33 cellular contexts compared by ENCODE assay signal in the genomic region with DNA sequence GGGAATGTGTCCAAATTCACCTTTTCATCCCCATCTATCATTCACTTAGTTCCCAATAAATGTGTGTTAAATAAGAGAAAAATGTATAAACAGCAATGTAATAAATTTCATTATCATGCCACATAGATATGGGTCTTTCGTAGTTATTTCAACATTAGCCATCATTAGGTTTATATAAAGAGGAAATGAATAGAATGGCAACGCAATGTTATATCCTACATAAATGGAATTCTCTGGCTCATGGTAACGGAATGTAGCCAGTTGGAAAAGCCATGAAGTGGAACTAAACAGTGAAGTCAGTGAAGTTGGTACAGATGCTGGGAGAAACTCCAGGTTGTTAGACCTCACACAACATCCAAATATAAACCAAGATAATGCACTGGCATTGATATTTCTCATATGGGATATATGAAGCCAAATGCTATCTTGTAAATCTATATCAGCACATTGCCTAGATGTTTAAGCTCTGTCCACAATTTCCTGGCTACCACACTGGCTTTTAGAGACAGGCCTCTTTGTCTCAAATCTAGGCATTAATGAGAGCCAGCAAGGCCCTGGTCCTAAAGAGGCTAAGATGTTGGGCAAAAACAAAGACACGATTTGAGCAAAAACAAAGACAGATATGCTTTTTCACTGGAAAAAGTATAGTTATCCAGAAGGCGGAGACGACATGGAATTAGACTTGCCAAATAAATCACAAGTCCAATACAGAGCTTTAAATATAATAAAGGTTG.
DNase-seq lines count a peak whose midpoint lies in the region; ATAC-seq and TF ChIP-seq lines count a peak whose summit lies in the region.
"Had no signal": no experiment of that assay in that cellular context is flagged by ENCODE, and none has a peak within 500 bp of the region (broad histone marks: within the 10 kb centered on the region; RNA-seq: fewer than 3 reads in every experiment).

No MANE protein-coding gene starts in this region.

- ATAC-seq in GM21447 (IDR thresholded peaks at IDR 0.05; ENCODE audit: unreplicated experiment) (no peak), body of pancreas (no peak), GM18517 (IDR thresholded peaks at IDR 0.05; ENCODE audit: unreplicated experiment) (no peak)
- ATAC-seq: A549; activated T-cell treated with anti-CD3 and anti-CD28 coated beads, Interleukin-2, amount 50 U/mL, for 72 hours; stimulated activated naive CD8-positive, alpha-beta T cell treated with anti-CD3 and anti-CD28 coated beads, Interleukin-15, Interleukin-2, amounts not matched to agents 100 U/mL and 50 U/mL, for 24 hours had no signal

- peaks cover 26% of the 10 kb centered on the region for H3K4me1 ChIP-seq in SJCRH30
- no peaks in the 10 kb centered on the region for H3K4me1 ChIP-seq in body of pancreas
- H3K4me1 ChIP-seq: A549, adrenal gland, BE2C, esophagus squamous epithelium had no signal

- H3K36me3 ChIP-seq in SJCRH30 (no peaks in the 10 kb centered on the region), body of pancreas (replicated peaks in 1 of 2; ENCODE audit: insufficient read depth in 1 of 2, low read depth in 2 of 2) (no peaks in the 10 kb centered on the region)
- H3K36me3 ChIP-seq: adrenal gland, BE2C, esophagus squamous epithelium had no signal

- no peaks in the 10 kb centered on the region for H3K27me3 ChIP-seq in SJCRH30
- no peaks in the 10 kb centered on the region for H3K27me3 ChIP-seq in body of pancreas
- H3K27me3 ChIP-seq: adrenal gland, BE2C, esophagus squamous epithelium had no signal

- H3K27ac ChIP-seq in SJCRH30 (peak overlapping the region; percentile 55), body of pancreas (no peak overlapping the region)
- H3K27ac ChIP-seq: A549, adrenal gland, esophagus squamous epithelium had no signal

- no peak overlapping the region for H3K4me3 Mint-ChIP-seq in immature natural killer cell
- H3K4me3 Mint-ChIP-seq: activated B cell treated with CpG ODN at 0.5 μM for 24 hours; activated naive CD4-positive, alpha-beta T cell treated with anti-CD3 and anti-CD28 coated beads for 36 hours; activated T-cell treated with anti-CD3 and anti-CD28 coated beads, Interleukin-2, amount 50 U/mL, for 72 hours; CD8-positive, alpha-beta memory T cell; IgD-negative memory B cell; nephron progenitor cell had no signal

- H3K4me1 Mint-ChIP-seq in immature natural killer cell = no peaks in the 10 kb centered on the region
- H3K4me1 Mint-ChIP-seq: activated B cell treated with CpG ODN at 0.5 μM for 24 hours; CD8-positive, alpha-beta memory T cell; IgD-negative memory B cell; nephron progenitor cell had no signal

- peaks cover 0 to 2% (median 0%) of the 10 kb centered on the region in 3 donors for H3K27me3 Mint-ChIP-seq in immature natural killer cell (ENCODE audit: low read depth in 3 of 3)
- H3K27me3 Mint-ChIP-seq: activated B cell treated with CpG ODN at 0.5 μM for 24 hours; CD8-positive, alpha-beta memory T cell; IgD-negative memory B cell; progenitor cell of endocrine pancreas had no signal

- peak; percentile 2 for DNase-seq in AG10803 (ENCODE audit: low read depth)
- DNase-seq in SJCRH30 = peak; percentile 6 to 40
- peak; percentile 3 for DNase-seq in fibroblast of peridontal ligament (ENCODE audit: extremely low read depth)
- peak; percentile 37 for DNase-seq in non-pigmented ciliary epithelial cell (ENCODE audit: low read depth)
- DNase-seq in body of pancreas = no peak
- DNase-seq in immature natural killer cell = no peak
- DNase-seq: activated B cell treated with CpG ODN at 0.5 μM for 24 hours; activated CD4-positive, alpha-beta T cell treated with anti-CD3 and anti-CD28 coated beads, Interleukin-2, amount 50 U/mL, for 4 hours; activated naive CD4-positive, alpha-beta T cell treated with anti-CD3 and anti-CD28 coated beads for 36 hours; activated T-cell treated with anti-CD3 and anti-CD28 coated beads, Interleukin-2, amount 50 U/mL, for 72 hours; adrenal gland; BE2C; caudate nucleus; CD8-positive, alpha-beta memory T cell; dermis blood vessel endothelial cell; DMS153; esophagus squamous epithelium; H7; kidney glomerular epithelial cell; NCI-H1092; NCI-H187 treated with DMSO at 0.1 percent for 48 hours; NCI-H2171 treated with DMSO at 0.1 percent for 48 hours; NCI-H526 treated with DMSO at 0.1 percent for 48 hours; nephron progenitor cell; SHP77; stimulated activated naive CD8-positive, alpha-beta T cell treated with anti-CD3 and anti-CD28 coated beads, Interleukin-15, Interleukin-2, amounts not matched to agents 100 U/mL and 50 U/mL, for 24 hours; T1000 had no signal

- TF ChIP-seq CTCF in AG10803 (conservative IDR thresholded peaks at IDR 0.05; ENCODE audit: low read length) (no peak), body of pancreas (IDR thresholded peaks at IDR 0.05) (no peak)

- H3K9me3 Mint-ChIP-seq in immature natural killer cell = peaks cover 0 to 34% (median 5%) of the 10 kb centered on the region in 6 donors
- H3K9me3 Mint-ChIP-seq: activated B cell treated with CpG ODN at 0.5 μM for 24 hours; activated naive CD4-positive, alpha-beta T cell treated with anti-CD3 and anti-CD28 coated beads for 36 hours; activated T-cell treated with anti-CD3 and anti-CD28 coated beads, Interleukin-2, amount 50 U/mL, for 72 hours; IgD-negative memory B cell; nephron progenitor cell had no signal

- no peak for TF ChIP-seq POLR2A in body of pancreas (IDR thresholded peaks at IDR 0.05)

- H3K9me3 ChIP-seq in SJCRH30 (replicated peaks) = no peaks in the 10 kb centered on the region
- H3K9me3 ChIP-seq in body of pancreas = no peaks in the 10 kb centered on the region
- H3K9me3 ChIP-seq: A549, adrenal gland, BE2C, esophagus squamous epithelium had no signal

- H3K36me3 Mint-ChIP-seq in immature natural killer cell = no peaks in the 10 kb centered on the region
- H3K36me3 Mint-ChIP-seq: CD8-positive, alpha-beta memory T cell; IgD-negative memory B cell had no signal

- no peak overlapping the region for H3K27ac Mint-ChIP-seq in immature natural killer cell
- H3K27ac Mint-ChIP-seq: activated B cell treated with CpG ODN at 0.5 μM for 24 hours; activated naive CD4-positive, alpha-beta T cell treated with anti-CD3 and anti-CD28 coated beads for 36 hours; activated T-cell treated with anti-CD3 and anti-CD28 coated beads, Interleukin-2, amount 50 U/mL, for 72 hours; CD8-positive, alpha-beta memory T cell; IgD-negative memory B cell; nephron progenitor cell; progenitor cell of endocrine pancreas had no signal

- H3K4me3 ChIP-seq in AG10803 (ENCODE audit: low read length) (no peak overlapping the region), SJCRH30 (no peak overlapping the region), body of pancreas (no peak overlapping the region)
- H3K4me3 ChIP-seq: A549, adrenal gland, esophagus squamous epithelium, lung had no signal

- 64 to 68% methylated on average over 6 of the region's 6 CpGs for WGBS in body of pancreas, 2 donors

- intact Hi-C loops in body of pancreas (cut with DNase I) = no loop called here

Comparison
In these comparisons a context has a peak if more than half of its experiments do, and no peak if none do; other contexts are left out.
1. DNase-seq: peak in AG10803 (single experiment), SJCRH30 (2 of 2), fibroblast of peridontal ligament (single experiment) and non-pigmented ciliary epithelial cell (single experiment); none in body of pancreas (0 of 4) and immature natural killer cell (0 of 3).